In the genomic region with DNA sequence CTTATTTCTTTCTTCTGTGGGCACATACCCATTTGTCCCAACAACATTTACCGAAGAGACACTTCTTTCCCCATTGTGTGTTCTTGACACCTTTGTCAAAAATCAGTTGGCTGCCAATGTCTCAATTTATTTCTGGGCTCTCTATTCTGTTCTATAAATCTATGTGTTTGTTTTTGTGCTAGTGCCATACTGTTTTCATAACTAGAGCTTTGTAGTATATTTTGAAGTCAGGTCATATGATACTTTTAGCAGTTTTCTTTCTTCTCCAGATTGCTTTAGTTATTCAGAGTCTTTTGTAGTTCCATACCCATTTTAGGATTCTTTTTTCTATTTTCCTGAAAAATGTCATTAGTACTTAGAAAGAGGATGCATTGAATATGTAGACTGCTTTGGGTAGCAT, we compare ENCODE assay signal across 7 cellular contexts.
"Had no signal": no experiment of that assay in that cellular context is flagged by ENCODE, and none has a peak within 500 bp of the region (broad histone marks: within the 10 kb centered on the region; RNA-seq: fewer than 3 reads in every experiment).

No MANE protein-coding gene starts in this region.

- H3K4me3 Mint-ChIP-seq: IgD-negative memory B cell had no signal

- DNase-seq: IMR-90, KBM-7, KG1 had no signal

- H3K27me3 Mint-ChIP-seq: IgD-negative memory B cell had no signal

- H3K27ac ChIP-seq: HL-60, KMS-11 had no signal

- H3K36me3 Mint-ChIP-seq: IgD-negative memory B cell had no signal

- H3K9ac ChIP-seq: KMS-11 had no signal

- H3K4me1 Mint-ChIP-seq: IgD-negative memory B cell had no signal

- H3K4me3 ChIP-seq: K562 had no signal
